In genomic region chr12:55940065-55940732, GRCh38 we compare ENCODE assay signal across 1 cellular context.
A peak's percentile ranks its signal among the peaks of the same experiment; 100 is the strongest.
TF ChIP-seq lines count a peak whose summit lies in the region.

No MANE protein-coding gene starts in this region.

TF ChIP-seq in HEK293, 187 proteins besides CTCF, POLR2A, EP300 and RAD21 (continued from another document and continues in another):
- TF ChIP-seq ZNF140 (tag by site-specific recombination; IDR thresholded peaks at IDR 0.05) = no peak
- no peak for TF ChIP-seq ZNF121 (tag by site-specific recombination; IDR thresholded peaks at IDR 0.05)
- TF ChIP-seq ZBTB7A (tag by site-specific recombination; IDR thresholded peaks at IDR 0.05; ENCODE audit: low read depth) = no peak
- no peak for TF ChIP-seq PRDM1 (tag by site-specific recombination; IDR thresholded peaks at IDR 0.05)
- TF ChIP-seq ZNF747 (tag by site-specific recombination; IDR thresholded peaks at IDR 0.05) = no peak
- no peak for TF ChIP-seq KLF10 (tag by site-specific recombination; IDR thresholded peaks at IDR 0.05)
- no peak for TF ChIP-seq ZNF292 (tag by site-specific recombination; IDR thresholded peaks at IDR 0.05; ENCODE audit: borderline replicate concordance, low read depth)
- TF ChIP-seq KLF9 (tag by site-specific recombination; IDR thresholded peaks at IDR 0.05; ENCODE audit: low read depth) = peak; percentile 87
- peak; percentile 67; the same call in 1 of the 2 replicates for TF ChIP-seq SP7 (tag by site-specific recombination; IDR thresholded peaks at IDR 0.05)
- no peak for TF ChIP-seq ZBTB26 (tag by site-specific recombination; optimal IDR thresholded peaks at IDR 0.05)
- no peak for TF ChIP-seq ZFP41 (tag by site-specific recombination; IDR thresholded peaks at IDR 0.05; ENCODE audit: borderline replicate concordance)
- no peak for TF ChIP-seq ZNF169 (tag by site-specific recombination; IDR thresholded peaks at IDR 0.05)
- TF ChIP-seq PBX3 (CRISPR knock-in tag; IDR thresholded peaks at IDR 0.05) = no peak
- TF ChIP-seq ZNF394 (tag by site-specific recombination; IDR thresholded peaks at IDR 0.05; ENCODE audit: borderline replicate concordance) = no peak
- TF ChIP-seq ZNF133 (tag by site-specific recombination; IDR thresholded peaks at IDR 0.05) = no peak
- TF ChIP-seq ZNF48 (tag by site-specific recombination; IDR thresholded peaks at IDR 0.05) = no peak
- TF ChIP-seq ZNF175 (tag by site-specific recombination; IDR thresholded peaks at IDR 0.05) = no peak
- no peak for TF ChIP-seq ZNF157 (tag by site-specific recombination; IDR thresholded peaks at IDR 0.05)
- no peak for TF ChIP-seq ZNF280D (tag by site-specific recombination; IDR thresholded peaks at IDR 0.05)
- TF ChIP-seq ZNF561 (tag by site-specific recombination; IDR thresholded peaks at IDR 0.05; ENCODE audit: borderline replicate concordance) = no peak
- TF ChIP-seq ZNF223 (tag by site-specific recombination; IDR thresholded peaks at IDR 0.05) = no peak
- TF ChIP-seq, protein P1, sequence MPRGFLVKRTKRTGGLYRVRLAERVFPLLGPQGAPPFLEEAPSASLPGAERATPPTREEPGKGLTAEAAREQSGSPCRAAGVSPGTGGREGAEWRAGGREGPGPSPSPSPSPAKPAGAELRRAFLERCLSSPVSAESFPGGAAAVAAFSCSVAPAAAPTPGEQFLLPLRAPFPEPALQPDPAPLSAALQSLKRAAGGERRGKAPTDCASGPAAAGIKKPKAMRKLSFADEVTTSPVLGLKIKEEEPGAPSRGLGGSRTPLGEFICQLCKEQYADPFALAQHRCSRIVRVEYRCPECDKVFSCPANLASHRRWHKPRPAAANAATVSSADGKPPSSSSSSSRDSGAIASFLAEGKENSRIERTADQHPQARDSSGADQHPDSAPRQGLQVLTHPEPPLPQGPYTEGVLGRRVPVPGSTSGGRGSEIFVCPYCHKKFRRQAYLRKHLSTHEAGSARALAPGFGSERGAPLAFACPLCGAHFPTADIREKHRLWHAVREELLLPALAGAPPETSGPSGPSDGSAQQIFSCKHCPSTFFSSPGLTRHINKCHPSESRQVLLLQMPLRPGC (tag by site-specific recombination; IDR thresholded peaks at IDR 0.05) = no peak
- no peak; the same call in 1 of the 2 replicates for TF ChIP-seq ZEB2 (tag by site-specific recombination; IDR thresholded peaks at IDR 0.05)
- no peak for TF ChIP-seq MYNN (tag by site-specific recombination; IDR thresholded peaks at IDR 0.05; ENCODE audit: borderline replicate concordance)
- no peak for TF ChIP-seq ZNF146 (tag by site-specific recombination; IDR thresholded peaks at IDR 0.05)
- no peak for TF ChIP-seq MZF1 (tag by site-specific recombination; IDR thresholded peaks at IDR 0.05; ENCODE audit: borderline replicate concordance)
- TF ChIP-seq ZFP3 (tag by site-specific recombination; IDR thresholded peaks at IDR 0.05; ENCODE audit: low read depth) = no peak
- TF ChIP-seq ZNF354C (tag by site-specific recombination; IDR thresholded peaks at IDR 0.05; ENCODE audit: borderline replicate concordance, low read depth) = no peak
- TF ChIP-seq, protein P2, sequence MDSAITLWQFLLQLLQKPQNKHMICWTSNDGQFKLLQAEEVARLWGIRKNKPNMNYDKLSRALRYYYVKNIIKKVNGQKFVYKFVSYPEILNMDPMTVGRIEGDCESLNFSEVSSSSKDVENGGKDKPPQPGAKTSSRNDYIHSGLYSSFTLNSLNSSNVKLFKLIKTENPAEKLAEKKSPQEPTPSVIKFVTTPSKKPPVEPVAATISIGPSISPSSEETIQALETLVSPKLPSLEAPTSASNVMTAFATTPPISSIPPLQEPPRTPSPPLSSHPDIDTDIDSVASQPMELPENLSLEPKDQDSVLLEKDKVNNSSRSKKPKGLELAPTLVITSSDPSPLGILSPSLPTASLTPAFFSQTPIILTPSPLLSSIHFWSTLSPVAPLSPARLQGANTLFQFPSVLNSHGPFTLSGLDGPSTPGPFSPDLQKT (IDR thresholded peaks at IDR 0.05; ENCODE audit: borderline replicate concordance, low read depth, low read length) = no peak
- TF ChIP-seq ZNF791 (tag by site-specific recombination; IDR thresholded peaks at IDR 0.05) = no peak
- TF ChIP-seq ZNF658 (tag by site-specific recombination; IDR thresholded peaks at IDR 0.05) = no peak
- no peak for TF ChIP-seq ZNF488 (tag by site-specific recombination; IDR thresholded peaks at IDR 0.05)
- TF ChIP-seq ZNF785 (tag by site-specific recombination; IDR thresholded peaks at IDR 0.05) = no peak
- TF ChIP-seq ZNF311 (tag by site-specific recombination; IDR thresholded peaks at IDR 0.05; ENCODE audit: borderline replicate concordance) = no peak
- TF ChIP-seq IKZF3 (tag by site-specific recombination; IDR thresholded peaks at IDR 0.05) = peak; percentile 18; the same call in 1 of the 2 replicates
- TF ChIP-seq GFI1B (tag by site-specific recombination; IDR thresholded peaks at IDR 0.05) = no peak
- peak; percentile 57; the same call in 1 of the 2 replicates for TF ChIP-seq ZNF692 (tag by site-specific recombination; IDR thresholded peaks at IDR 0.05)
- TF ChIP-seq ZXDB (tag by site-specific recombination; IDR thresholded peaks at IDR 0.05) = peak; percentile 85
- TF ChIP-seq ZNF366 (tag by site-specific recombination; conservative IDR thresholded peaks at IDR 0.05) = no peak
- no peak for TF ChIP-seq SALL2 (tag by site-specific recombination; IDR thresholded peaks at IDR 0.05; ENCODE audit: borderline replicate concordance)
- no peak for TF ChIP-seq KLF1 (tag by site-specific recombination; IDR thresholded peaks at IDR 0.05)
- TF ChIP-seq, protein P3, sequence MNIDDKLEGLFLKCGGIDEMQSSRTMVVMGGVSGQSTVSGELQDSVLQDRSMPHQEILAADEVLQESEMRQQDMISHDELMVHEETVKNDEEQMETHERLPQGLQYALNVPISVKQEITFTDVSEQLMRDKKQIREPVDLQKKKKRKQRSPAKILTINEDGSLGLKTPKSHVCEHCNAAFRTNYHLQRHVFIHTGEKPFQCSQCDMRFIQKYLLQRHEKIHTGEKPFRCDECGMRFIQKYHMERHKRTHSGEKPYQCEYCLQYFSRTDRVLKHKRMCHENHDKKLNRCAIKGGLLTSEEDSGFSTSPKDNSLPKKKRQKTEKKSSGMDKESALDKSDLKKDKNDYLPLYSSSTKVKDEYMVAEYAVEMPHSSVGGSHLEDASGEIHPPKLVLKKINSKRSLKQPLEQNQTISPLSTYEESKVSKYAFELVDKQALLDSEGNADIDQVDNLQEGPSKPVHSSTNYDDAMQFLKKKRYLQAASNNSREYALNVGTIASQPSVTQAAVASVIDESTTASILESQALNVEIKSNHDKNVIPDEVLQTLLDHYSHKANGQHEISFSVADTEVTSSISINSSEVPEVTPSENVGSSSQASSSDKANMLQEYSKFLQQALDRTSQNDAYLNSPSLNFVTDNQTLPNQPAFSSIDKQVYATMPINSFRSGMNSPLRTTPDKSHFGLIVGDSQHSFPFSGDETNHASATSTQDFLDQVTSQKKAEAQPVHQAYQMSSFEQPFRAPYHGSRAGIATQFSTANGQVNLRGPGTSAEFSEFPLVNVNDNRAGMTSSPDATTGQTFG (tag by site-specific recombination; IDR thresholded peaks at IDR 0.05; ENCODE audit: borderline replicate concordance) = no peak
- TF ChIP-seq ZNF202 (tag by site-specific recombination; IDR thresholded peaks at IDR 0.05; ENCODE audit: borderline replicate concordance) = no peak
- TF ChIP-seq, protein P4, sequence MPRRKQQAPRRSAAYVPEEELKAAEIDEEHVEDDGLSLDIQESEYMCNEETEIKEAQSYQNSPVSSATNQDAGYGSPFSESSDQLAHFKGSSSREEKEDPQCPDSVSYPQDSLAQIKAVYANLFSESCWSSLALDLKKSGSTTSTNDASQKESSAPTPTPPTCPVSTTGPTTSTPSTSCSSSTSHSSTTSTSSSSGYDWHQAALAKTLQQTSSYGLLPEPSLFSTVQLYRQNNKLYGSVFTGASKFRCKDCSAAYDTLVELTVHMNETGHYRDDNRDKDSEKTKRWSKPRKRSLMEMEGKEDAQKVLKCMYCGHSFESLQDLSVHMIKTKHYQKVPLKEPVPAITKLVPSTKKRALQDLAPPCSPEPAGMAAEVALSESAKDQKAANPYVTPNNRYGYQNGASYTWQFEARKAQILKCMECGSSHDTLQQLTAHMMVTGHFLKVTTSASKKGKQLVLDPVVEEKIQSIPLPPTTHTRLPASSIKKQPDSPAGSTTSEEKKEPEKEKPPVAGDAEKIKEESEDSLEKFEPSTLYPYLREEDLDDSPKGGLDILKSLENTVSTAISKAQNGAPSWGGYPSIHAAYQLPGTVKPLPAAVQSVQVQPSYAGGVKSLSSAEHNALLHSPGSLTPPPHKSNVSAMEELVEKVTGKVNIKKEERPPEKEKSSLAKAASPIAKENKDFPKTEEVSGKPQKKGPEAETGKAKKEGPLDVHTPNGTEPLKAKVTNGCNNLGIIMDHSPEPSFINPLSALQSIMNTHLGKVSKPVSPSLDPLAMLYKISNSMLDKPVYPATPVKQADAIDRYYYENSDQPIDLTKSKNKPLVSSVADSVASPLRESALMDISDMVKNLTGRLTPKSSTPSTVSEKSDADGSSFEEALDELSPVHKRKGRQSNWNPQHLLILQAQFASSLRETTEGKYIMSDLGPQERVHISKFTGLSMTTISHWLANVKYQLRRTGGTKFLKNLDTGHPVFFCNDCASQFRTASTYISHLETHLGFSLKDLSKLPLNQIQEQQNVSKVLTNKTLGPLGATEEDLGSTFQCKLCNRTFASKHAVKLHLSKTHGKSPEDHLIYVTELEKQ (tag by site-specific recombination; IDR thresholded peaks at IDR 0.05; ENCODE audit: borderline replicate concordance) = no peak
- no peak for TF ChIP-seq ZSCAN18 (tag by site-specific recombination; IDR thresholded peaks at IDR 0.05)
- 0 out of 2 replicates have a peak, but pooled peaks have one; percentile 17 for TF ChIP-seq GLIS2 (tag by site-specific recombination; IDR thresholded peaks at IDR 0.05)
- no peak for TF ChIP-seq ZNF510 (tag by site-specific recombination; IDR thresholded peaks at IDR 0.05; ENCODE audit: insufficient replicate concordance)
